ENCODE assay signal across 8 cellular contexts in the genomic region with DNA sequence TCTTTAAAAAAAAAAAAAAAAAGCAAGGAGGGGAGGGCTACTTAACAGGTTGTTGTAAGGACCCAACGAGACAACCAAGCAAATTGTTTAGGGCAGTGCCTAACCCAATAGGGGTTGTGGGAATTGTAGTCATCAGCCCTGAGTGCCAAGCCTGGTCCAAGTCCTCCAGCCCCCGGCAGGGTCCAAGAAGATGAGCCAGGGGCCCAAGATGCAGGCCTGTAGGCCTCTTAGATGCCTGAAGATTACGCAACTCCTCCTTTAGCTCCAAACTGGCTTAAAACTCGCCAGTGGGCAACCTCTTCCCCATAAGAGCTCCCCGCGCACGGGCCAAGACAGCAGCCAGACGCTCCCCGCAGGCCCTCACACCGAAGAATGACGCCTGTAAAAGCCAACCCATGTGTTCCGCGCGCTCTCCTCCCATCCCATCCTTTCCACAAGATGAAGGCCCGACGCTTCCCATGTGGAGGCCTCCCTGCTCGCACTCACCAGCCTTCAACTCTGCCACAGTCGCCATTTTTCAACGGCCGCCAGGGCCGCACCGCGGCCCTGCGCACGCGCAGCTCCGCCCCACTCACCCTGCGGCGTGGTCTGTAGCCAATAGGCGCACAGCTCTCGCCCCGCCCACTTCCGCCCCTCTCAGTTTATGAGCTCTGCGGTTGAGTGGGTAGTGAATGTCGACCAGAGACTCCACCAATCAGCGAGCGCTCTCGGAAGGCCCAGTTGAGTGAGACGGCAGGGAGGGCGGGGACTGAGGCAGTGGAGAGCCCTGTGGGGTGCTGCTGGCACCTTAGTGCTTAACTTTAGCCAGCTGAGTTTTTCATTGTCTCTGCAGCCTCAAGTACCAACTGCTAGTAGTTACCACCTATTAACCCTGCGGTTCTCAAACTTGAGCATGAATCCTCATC. TPM values are rescaled to one million over a fixed set of nuclear protein-coding genes. Genes with fewer than 3 reads are reported as not detected.
DNase-seq lines count a peak whose midpoint lies in the region; ATAC-seq and TF ChIP-seq lines count a peak whose summit lies in the region.

Gene CEP20, minus strand, starts transcription at position 532 of the 905 bp plus-strand sequence. Its CDS starts 18 bp downstream, at position 514.

- H3K27ac ChIP-seq in endodermal cell (ENCODE audit: low read depth, low read length) = peak within 1 kb of the TSS; percentile 22
- H3K27ac ChIP-seq in mesodermal cell (ENCODE audit: low read depth, low read length, severe bottlenecking) = peak within 1 kb of the TSS; percentile 72

- peak; percentile 97 for ATAC-seq in GM21381 (IDR thresholded peaks at IDR 0.05; ENCODE audit: unreplicated experiment)
- peak; percentile 99 for ATAC-seq in activated CD8-positive, alpha-beta memory T cell treated with anti-CD3 and anti-CD28 coated beads, Interleukin-2, amount 10 ng/mL, durations not matched to agents 7 days and 5 days

- H3K36me3 Mint-ChIP-seq in activated CD8-positive, alpha-beta memory T cell treated with anti-CD3 and anti-CD28 coated beads, Interleukin-2, amount 10 ng/mL, durations not matched to agents 7 days and 5 days = peaks cover 21% of the 10 kb centered on the region
- peaks cover 11% of the 10 kb centered on the region for H3K36me3 Mint-ChIP-seq in endodermal cell (ENCODE audit: low read depth)

- peaks cover 33% of the 10 kb centered on the region for H3K4me1 Mint-ChIP-seq in activated CD8-positive, alpha-beta memory T cell treated with anti-CD3 and anti-CD28 coated beads, Interleukin-2, amount 10 ng/mL, durations not matched to agents 7 days and 5 days
- H3K4me1 Mint-ChIP-seq in endodermal cell = peaks cover 7% of the 10 kb centered on the region

- peak; percentile 98 for DNase-seq in Caki2 (ENCODE audit: low read depth)
- peak; percentile 45 to 99 (median 98) for DNase-seq in HUDEP-2 (lab: John Stamatoyannopoulos, UW; ENCODE audit: unreplicated experiment in 76 of 76)
- peak; percentile 99 for DNase-seq in NT2/D1 (ENCODE audit: low read depth, low spot score)
- DNase-seq in activated CD8-positive, alpha-beta memory T cell treated with anti-CD3 and anti-CD28 coated beads, Interleukin-2, amount 10 ng/mL, durations not matched to agents 7 days and 5 days = peak; percentile 100
- peak; percentile 100 for DNase-seq in endodermal cell
- DNase-seq in stimulated activated CD8-positive, alpha-beta memory T cell treated with anti-CD3 and anti-CD28 coated beads, Interleukin-15, amount 100 ng/mL, for 4 hours (ENCODE audit: low read depth in 2 of 2) = peak; percentile 97 to 100

- H3K9me3 Mint-ChIP-seq in activated CD8-positive, alpha-beta memory T cell treated with anti-CD3 and anti-CD28 coated beads, Interleukin-2, amount 10 ng/mL, durations not matched to agents 7 days and 5 days (ENCODE audit: low read depth) = no peaks in the 10 kb centered on the region
- H3K9me3 Mint-ChIP-seq in endodermal cell = no peaks in the 10 kb centered on the region

- H3K27me3 Mint-ChIP-seq in activated CD8-positive, alpha-beta memory T cell treated with anti-CD3 and anti-CD28 coated beads, Interleukin-2, amount 10 ng/mL, durations not matched to agents 7 days and 5 days = no peaks in the 10 kb centered on the region
- peaks cover 1% of the 10 kb centered on the region for H3K27me3 Mint-ChIP-seq in endodermal cell (ENCODE audit: insufficient read depth)

- CTCF ChIA-PET in activated CD8-positive, alpha-beta memory T cell treated with anti-CD3 and anti-CD28 coated beads, Interleukin-2, amount 10 ng/mL, durations not matched to agents 7 days and 5 days (lab: Charles Lee) = interaction anchor here (0.8 to 1.8 kb wide), 12 partner anchors 8 to 245 kb away, joined by 3 to 7 read pairs (median 4); no protein-coding TSS in a partner anchor

- peak within 1 kb of the TSS; percentile 100 for H3K4me3 ChIP-seq in NT2/D1 (ENCODE audit: insufficient read length, low read depth)
- peak within 1 kb of the TSS; percentile 100 for H3K4me3 ChIP-seq in endodermal cell (ENCODE audit: low read length)
- H3K4me3 ChIP-seq in mesodermal cell (ENCODE audit: extremely low read depth, insufficient read depth, low read length, poor library complexity, severe bottlenecking) = peak within 1 kb of the TSS; percentile 96

- H3K36me3 ChIP-seq in NT2/D1 (ENCODE audit: insufficient read depth, insufficient read length, low read length) (peaks cover 27% of the 10 kb centered on the region), endodermal cell (ENCODE audit: control insufficient read depth, insufficient read depth, low read length) (peaks cover 16% of the 10 kb centered on the region), mesodermal cell (ENCODE audit: control insufficient read depth, insufficient read depth, low read length) (peaks cover 17% of the 10 kb centered on the region)

- H3K4me3 Mint-ChIP-seq in activated CD8-positive, alpha-beta memory T cell treated with anti-CD3 and anti-CD28 coated beads, Interleukin-2, amount 10 ng/mL, durations not matched to agents 7 days and 5 days = peak within 1 kb of the TSS; percentile 93
- H3K4me3 Mint-ChIP-seq in endodermal cell = peak within 1 kb of the TSS; percentile 99

- in situ Hi-C loops in Caki2 (cut with HindIII; ENCODE audit: low pct_unique_long_range_greater_than_20kb, low sequenced_read_pairs) = no loop called here

- TF ChIP-seq CTCF in endodermal cell (conservative IDR thresholded peaks at IDR 0.05) = peak; percentile 39

- no peaks in the 10 kb centered on the region for H3K9me3 ChIP-seq in NT2/D1 (ENCODE audit: insufficient read depth, low read length)
- H3K9me3 ChIP-seq in endodermal cell (ENCODE audit: control insufficient read depth, low read length) = no peaks in the 10 kb centered on the region
- H3K9me3 ChIP-seq in mesodermal cell (ENCODE audit: control insufficient read depth, low read length) = no peaks in the 10 kb centered on the region

- H3K9ac ChIP-seq in NT2/D1 (ENCODE audit: insufficient read length, low read depth) = peak within 1 kb of the TSS; percentile 98
- H3K9ac ChIP-seq in endodermal cell (ENCODE audit: extremely low read depth, low read length, poor library complexity, severe bottlenecking) = peak within 1 kb of the TSS; percentile 90

- 0% methylated on average over 13 to 41 of the region's 41 CpGs for WGBS in endodermal cell (ENCODE audit: insufficient coverage in 1 of 2, insufficient read length in 1 of 2), 2 experiments
- 0% methylated on average over 32 of the region's 41 CpGs for WGBS in mesodermal cell (ENCODE audit: insufficient coverage in 2 of 2), 2 experiments

- H3K27me3 ChIP-seq in NT2/D1 (ENCODE audit: insufficient read depth, insufficient read length) (no peaks in the 10 kb centered on the region), endodermal cell (ENCODE audit: control insufficient read depth, insufficient read depth, low read length, poor library complexity, severe bottlenecking) (no peaks in the 10 kb centered on the region)

- H3K4me1 ChIP-seq in NT2/D1 (ENCODE audit: insufficient read depth, insufficient read length) (no peaks in the 10 kb centered on the region), endodermal cell (ENCODE audit: control insufficient read depth, insufficient read depth, low read length) (peaks cover 2% of the 10 kb centered on the region), mesodermal cell (ENCODE audit: control insufficient read depth, insufficient read depth, low read length, poor library complexity, severe bottlenecking) (peaks cover 5% of the 10 kb centered on the region)

- H3K27ac Mint-ChIP-seq in activated CD8-positive, alpha-beta memory T cell treated with anti-CD3 and anti-CD28 coated beads, Interleukin-2, amount 10 ng/mL, durations not matched to agents 7 days and 5 days = peak within 1 kb of the TSS; percentile 98
- H3K27ac Mint-ChIP-seq in endodermal cell = peak within 1 kb of the TSS; percentile 98

RNA-seq across cellular contexts. Expression of gene CEP20, which starts in this region (rescaled TPM):
- total RNA-seq in Caki2 (2014; rRNA removed; shearing (Covaris generic); ENCODE audit: low replicate concordance) = 121 and 130 TPM in 2 replicates
- 10 to 100 TPM; 30.6 to 43.6 TPM for total RNA-seq in activated CD8-positive, alpha-beta memory T cell treated with anti-CD3 and anti-CD28 coated beads, Interleukin-2, amount 10 ng/mL, durations not matched to agents 7 days and 5 days
- total RNA-seq in endodermal cell = 10 to 100 TPM; 30.9 to 31.1 TPM
- 36.7 TPM for polyA plus RNA-seq in endodermal cell (2013, experiment 1 of 2)
- polyA plus RNA-seq in endodermal cell (2013, experiment 2 of 2) = 34.9 TPM
- polyA plus RNA-seq in mesodermal cell (2013, experiment 1 of 2) = 31.7 TPM
- 35.2 TPM for polyA plus RNA-seq in mesodermal cell (2013, experiment 2 of 2)

Comparison
In these comparisons a context has a peak if more than half of its experiments do, and no peak if none do; other contexts are left out.
1. Peak in every context shown above with its lines: DNase-seq, ATAC-seq, H3K4me3 ChIP-seq and H3K27ac ChIP-seq.